Comparison of ENCODE assay signal across 16 cellular contexts in genomic region chr1:53617382-53618217, GRCh38.
A peak's percentile ranks its signal among the peaks of the same experiment; 100 is the strongest.
DNase-seq lines count a peak whose midpoint lies in the region; ATAC-seq, FAIRE-seq and TF ChIP-seq lines count a peak whose summit lies in the region.
"Had no signal": no experiment of that assay in that cellular context is flagged by ENCODE, and none has a peak within 500 bp of the region (broad histone marks: within the 10 kb centered on the region; RNA-seq: fewer than 3 reads in every experiment).

No MANE protein-coding gene starts in this region.

- no peaks in the 10 kb centered on the region for H3K36me3 Mint-ChIP-seq in stimulated activated effector memory CD8-positive, alpha-beta T cell treated with anti-CD3 and anti-CD28 coated beads, Interleukin-12 subunit alpha, Interleukin-12 subunit beta, amount 100 ng/mL, for 72 hours

- no peaks in the 10 kb centered on the region for H3K36me3 ChIP-seq in Peyer's patch
- H3K36me3 ChIP-seq: lower lobe of right lung had no signal

- no peaks in the 10 kb centered on the region for H3K27me3 ChIP-seq in Peyer's patch

- TF ChIP-seq CTCF in Peyer's patch (IDR thresholded peaks at IDR 0.05) (no peak), fibroblast of pulmonary artery (IDR thresholded peaks at IDR 0.05; ENCODE audit: low read length, missing control alignments) (no peak)

- no peaks in the 10 kb centered on the region for H3K4me1 ChIP-seq in Peyer's patch
- H3K4me1 ChIP-seq: lower lobe of right lung had no signal

- peak; percentile 67 for DNase-seq in NCI-H2171 treated with DMSO at 0.1 percent for 48 hours (lab: John Stamatoyannopoulos, UW)
- DNase-seq in NCI-H2171 (lab: John Stamatoyannopoulos, UW): no peak
- DNase-seq in Peyer's patch: peak in 2 of 3 donors; percentile 24 to 41
- peak; percentile 10 for DNase-seq in fibroblast of pulmonary artery (ENCODE audit: low read depth)
- DNase-seq in stimulated activated effector memory CD8-positive, alpha-beta T cell treated with anti-CD3 and anti-CD28 coated beads, Interleukin-12 subunit alpha, Interleukin-12 subunit beta, amount 100 ng/mL, for 72 hours (ENCODE audit: low spot score in 2 of 2): no peak
- no peak for DNase-seq in GM19239 (ENCODE audit: insufficient read length, low spot score)
- no peak for DNase-seq in dermis blood vessel endothelial cell
- DNase-seq in DMS79 (lab: John Stamatoyannopoulos, UW): no peak
- DNase-seq: activated CD4-positive, alpha-beta T cell treated with anti-CD3 and anti-CD28 coated beads, Interleukin-2, amount 10 ng/mL, durations not matched to agents 7 days and 5 days; central memory CD4-positive, alpha-beta T cell; lower lobe of right lung; NCI-H1105; NCI-H524 treated with DMSO at 0.1 percent for 48 hours had no signal

- no peak for TF ChIP-seq POLR2A in Peyer's patch (IDR thresholded peaks at IDR 0.05)

- H3K27ac Mint-ChIP-seq in stimulated activated effector memory CD8-positive, alpha-beta T cell treated with anti-CD3 and anti-CD28 coated beads, Interleukin-12 subunit alpha, Interleukin-12 subunit beta, amount 100 ng/mL, for 72 hours: peak overlapping the region; percentile 40
- H3K27ac Mint-ChIP-seq: activated CD4-positive, alpha-beta T cell treated with anti-CD3 and anti-CD28 coated beads, Interleukin-2, amount 10 ng/mL, durations not matched to agents 7 days and 5 days; T-helper 1 cell treated with Interleukin-12 subunit alpha and Interleukin-12 subunit beta and Interleukin-4 antibody, amounts not matched to agents 30 μg/mL and 1 μg/mL, for 36 hours had no signal

- no peak overlapping the region for H3K4me3 Mint-ChIP-seq in stimulated activated effector memory CD8-positive, alpha-beta T cell treated with anti-CD3 and anti-CD28 coated beads, Interleukin-12 subunit alpha, Interleukin-12 subunit beta, amount 100 ng/mL, for 72 hours
- H3K4me3 Mint-ChIP-seq: activated CD4-positive, alpha-beta T cell treated with anti-CD3 and anti-CD28 coated beads, Interleukin-2, amount 10 ng/mL, durations not matched to agents 7 days and 5 days; T-helper 1 cell treated with Interleukin-12 subunit alpha and Interleukin-12 subunit beta and Interleukin-4 antibody, amounts not matched to agents 30 μg/mL and 1 μg/mL, for 36 hours had no signal

- H3K27ac ChIP-seq in Peyer's patch: peak overlapping the region in 1 of 4 donors; percentile 17
- H3K27ac ChIP-seq: lower lobe of right lung had no signal

- no peak overlapping the region for H3K4me3 ChIP-seq in Peyer's patch
- no peak overlapping the region for H3K4me3 ChIP-seq in fibroblast of pulmonary artery (replicated peaks; ENCODE audit: low read depth, low read length)
- H3K4me3 ChIP-seq: lower lobe of right lung, smooth muscle cell had no signal

- FAIRE-seq in GM19239 (lab: Jason Lieb, UNC): no peak
- FAIRE-seq: D721Med had no signal

- H3K9me3 ChIP-seq in Peyer's patch: no peaks in the 10 kb centered on the region
- H3K9me3 ChIP-seq: lower lobe of right lung had no signal

- H3K4me1 Mint-ChIP-seq in stimulated activated effector memory CD8-positive, alpha-beta T cell treated with anti-CD3 and anti-CD28 coated beads, Interleukin-12 subunit alpha, Interleukin-12 subunit beta, amount 100 ng/mL, for 72 hours: no peaks in the 10 kb centered on the region
- H3K4me1 Mint-ChIP-seq: activated CD4-positive, alpha-beta T cell treated with anti-CD3 and anti-CD28 coated beads, Interleukin-2, amount 10 ng/mL, durations not matched to agents 7 days and 5 days had no signal

- H3K9me3 Mint-ChIP-seq in stimulated activated effector memory CD8-positive, alpha-beta T cell treated with anti-CD3 and anti-CD28 coated beads, Interleukin-12 subunit alpha, Interleukin-12 subunit beta, amount 100 ng/mL, for 72 hours: no peaks in the 10 kb centered on the region
- H3K9me3 Mint-ChIP-seq: activated CD4-positive, alpha-beta T cell treated with anti-CD3 and anti-CD28 coated beads, Interleukin-2, amount 10 ng/mL, durations not matched to agents 7 days and 5 days; T-helper 1 cell treated with Interleukin-12 subunit alpha and Interleukin-12 subunit beta and Interleukin-4 antibody, amounts not matched to agents 30 μg/mL and 1 μg/mL, for 36 hours had no signal

- peak; percentile 39 for ATAC-seq in stimulated activated effector memory CD8-positive, alpha-beta T cell treated with anti-CD3 and anti-CD28 coated beads, Interleukin-12 subunit alpha, Interleukin-12 subunit beta, amount 100 ng/mL, for 72 hours

Comparison
In these comparisons a context has a peak if more than half of its experiments do, and no peak if none do; other contexts are left out.
1. DNase-seq: peak in NCI-H2171 treated with DMSO at 0.1 percent for 48 hours (single experiment), Peyer's patch (2 of 3) and fibroblast of pulmonary artery (single experiment); none in NCI-H2171 (single experiment), stimulated activated effector memory CD8-positive, alpha-beta T cell treated with anti-CD3 and anti-CD28 coated beads, Interleukin-12 subunit alpha, Interleukin-12 subunit beta, amount 100 ng/mL, for 72 hours (0 of 2), GM19239 (single experiment), dermis blood vessel endothelial cell (single experiment) and DMS79 (single experiment).